Comparison of ENCODE assay signal across 13 cellular contexts in genomic region chr12:116299548-116300150, GRCh38. TPM values are rescaled to one million over a fixed set of nuclear protein-coding genes. Genes with fewer than 3 reads are reported as not detected.
DNase-seq lines count a peak whose midpoint lies in the region; TF ChIP-seq lines count a peak whose summit lies in the region.
"Had no signal": no experiment of that assay in that cellular context is flagged by ENCODE, and none has a peak within 500 bp of the region (broad histone marks: within the 10 kb centered on the region; RNA-seq: fewer than 3 reads in every experiment).

No MANE protein-coding gene starts in this region.

- DNase-seq in ascending aorta (ENCODE audit: low spot score in 2 of 2) (peak in 1 of 2 donors; percentile 71), fibroblast of the conjunctiva (ENCODE audit: low read depth) (peak; percentile 27), myocyte (ENCODE audit: low read depth) (peak; percentile 71), transverse colon (no peak), T-helper 1 cell (no peak), NCI-H2107 treated with DMSO at 0.1 percent for 48 hours (lab: John Stamatoyannopoulos, UW; ENCODE audit: unreplicated experiment) (no peak), OCI-M2 (lab: John Stamatoyannopoulos, UW; ENCODE audit: unreplicated experiment) (no peak), hepatic stellate cell (ENCODE audit: low spot score) (no peak)
- DNase-seq: activated CD8-positive, alpha-beta memory T cell treated with anti-CD3 and anti-CD28 coated beads, Interleukin-2, amount 50 U/mL, for 4 hours; effector CD4-positive, alpha-beta T cell had no signal

- peaks cover 2 to 28% of the 10 kb centered on the region in 2 donors for H3K4me1 ChIP-seq in ascending aorta
- peaks cover 0 to 20% (median 8%) of the 10 kb centered on the region in 4 donors for H3K4me1 ChIP-seq in transverse colon

- no peaks in the 10 kb centered on the region for H3K9me3 ChIP-seq in ascending aorta
- H3K9me3 ChIP-seq in transverse colon: no peaks in the 10 kb centered on the region
- H3K9me3 ChIP-seq: suprapubic skin had no signal

- H3K4me3 ChIP-seq in ascending aorta (peak overlapping the region in 1 of 2 donors; percentile 21), transverse colon (no peak overlapping the region)
- H3K4me3 ChIP-seq: SK-N-MC, suprapubic skin had no signal

- H3K27me3 ChIP-seq in ascending aorta (no peaks in the 10 kb centered on the region), transverse colon (no peaks in the 10 kb centered on the region)
- H3K27me3 ChIP-seq: suprapubic skin had no signal

- intact Hi-C loops in ascending aorta (cut with DNase I): no loop called here
- intact Hi-C loops in transverse colon (cut with DNase I; ENCODE audit: low total_unique reads): no loop called here

- TF ChIP-seq POLR2A in transverse colon (IDR thresholded peaks at IDR 0.05): no peak

- in situ Hi-C loops in transverse colon (cut with MboI; ENCODE audit: low pct_ligation_motif_present in 1 of 4, low pct_unique_long_range_greater_than_20kb in 1 of 4, low sequenced_read_pairs in 3 of 4): no loop called here

- 52% methylated on average over 7 of the region's 7 CpGs; no CpG with 5 or more reads in 1 of the 2 donors for WGBS in transverse colon (ENCODE audit: low coverage in 1 of 2), 2 donors

- H3K36me3 ChIP-seq in ascending aorta: no peaks in the 10 kb centered on the region
- no peaks in the 10 kb centered on the region for H3K36me3 ChIP-seq in transverse colon
- H3K36me3 ChIP-seq: suprapubic skin had no signal

- TF ChIP-seq CTCF in ascending aorta (IDR thresholded peaks at IDR 0.05) (no peak), transverse colon (IDR thresholded peaks at IDR 0.05) (no peak)

- peak overlapping the region; percentile 78 to 85 for H3K27ac ChIP-seq in ascending aorta
- H3K27ac ChIP-seq in transverse colon: peak overlapping the region; percentile 24 to 74 (median 49)
- H3K27ac ChIP-seq: SK-N-MC, suprapubic skin, VCaP had no signal

- TF ChIP-seq EP300 in transverse colon (IDR thresholded peaks at IDR 0.05; ENCODE audit: low read depth): no peak

RNA-seq across cellular contexts. Expression of gene MED13L, which starts 22.2 kb away (rescaled TPM):
- total RNA-seq in ascending aorta (117 TPM), myocyte (80.2 and 83.0 TPM in 2 replicates), transverse colon (100 to 1,000 TPM; 126 to 194 (median 154) TPM)
- polyA plus RNA-seq in myocyte (2012): 22.7 TPM

Comparison
In these comparisons a context has a peak if more than half of its experiments do, and no peak if none do; other contexts are left out.
1. DNase-seq: peak in fibroblast of the conjunctiva (single experiment) and myocyte (single experiment); none in transverse colon (single experiment), T-helper 1 cell (0 of 5), NCI-H2107 treated with DMSO at 0.1 percent for 48 hours (single experiment), OCI-M2 (single experiment) and hepatic stellate cell (single experiment).